ENCODE assay signal across 36 cellular contexts in the genomic region with DNA sequence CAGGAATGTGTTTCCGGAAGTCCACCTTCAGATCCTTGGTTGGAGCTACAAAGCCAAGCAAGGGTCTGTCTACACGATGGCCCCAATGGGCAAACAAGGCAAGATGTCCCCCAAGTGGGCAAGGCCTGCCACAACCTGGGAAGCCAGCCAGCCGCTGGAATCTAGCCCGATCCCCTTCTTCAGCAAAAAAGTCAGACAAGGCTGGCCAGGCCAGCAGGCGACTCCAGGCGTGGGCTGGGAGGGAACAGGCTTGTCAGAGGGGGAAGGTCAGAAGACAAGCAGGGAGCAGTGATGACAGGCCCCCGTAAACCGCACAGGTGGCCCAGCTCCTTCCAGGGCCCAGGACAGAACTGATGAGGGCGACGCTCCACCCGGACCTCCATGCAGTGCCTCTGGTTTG.
"Had no signal": no experiment of that assay in that cellular context is flagged by ENCODE, and none has a peak within 500 bp of the region (broad histone marks: within the 10 kb centered on the region; RNA-seq: fewer than 3 reads in every experiment).

No MANE protein-coding gene starts in this region.

- H3K4me3 Mint-ChIP-seq: activated CD4-positive, alpha-beta memory T cell treated with anti-CD3 and anti-CD28 coated beads, Interleukin-2, amount 10 ng/mL, durations not matched to agents 7 days and 5 days; activated CD4-positive, alpha-beta T cell treated with anti-CD3 and anti-CD28 coated beads for 36 hours; activated CD4-positive, alpha-beta T cell treated with anti-CD3 and anti-CD28 coated beads, Interleukin-2, amount 10 ng/mL, durations not matched to agents 7 days and 5 days; activated CD8-positive, alpha-beta T cell treated with anti-CD3 and anti-CD28 coated beads, Interleukin-2, amount 10 ng/mL, durations not matched to agents 7 days and 5 days; activated naive CD4-positive, alpha-beta T cell treated with anti-CD3 and anti-CD28 coated beads for 36 hours; activated naive CD8-positive, alpha-beta T cell treated with anti-CD3 and anti-CD28 coated beads for 36 hours; activated T-cell treated with anti-CD3 and anti-CD28 coated beads, Interleukin-2, amount 50 U/mL, for 4 hours; activated T-cell treated with anti-CD3 and anti-CD28 coated beads, Interleukin-2, amount 50 U/mL, for 72 hours; T-helper 1 cell treated with Interleukin-12 subunit alpha and Interleukin-12 subunit beta and Interleukin-4 antibody, amounts not matched to agents 30 μg/mL and 1 μg/mL, for 36 hours; T-helper 2 cell treated with Interferon-gamma antibody and Interleukin-4, amounts not matched to agents 5 μg/mL and 100 μg/mL, for 36 hours; WTC11 had no signal

- H3K9me3 Mint-ChIP-seq: activated CD4-positive, alpha-beta memory T cell treated with anti-CD3 and anti-CD28 coated beads, Interleukin-2, amount 10 ng/mL, durations not matched to agents 7 days and 5 days; activated CD4-positive, alpha-beta T cell treated with anti-CD3 and anti-CD28 coated beads, Interleukin-2, amount 10 ng/mL, durations not matched to agents 7 days and 5 days; activated naive CD4-positive, alpha-beta T cell treated with anti-CD3 and anti-CD28 coated beads for 36 hours; activated naive CD4-positive, alpha-beta T cell treated with anti-CD3 and anti-CD28 coated beads, Interleukin-2, amount 50 U/mL, for 72 hours; activated naive CD8-positive, alpha-beta T cell treated with anti-CD3 and anti-CD28 coated beads for 36 hours; activated T-cell treated with anti-CD3 and anti-CD28 coated beads, Interleukin-2, amount 50 U/mL, for 4 hours; activated T-cell treated with anti-CD3 and anti-CD28 coated beads, Interleukin-2, amount 50 U/mL, for 72 hours; activated T-helper 2 cell treated with anti-CD3 and anti-CD28 coated beads, Interferon-gamma antibody, Interleukin-2, Interleukin-4, amounts not matched to agents 10 μg/mL and 5 μg/mL and 100 μg/mL, durations not matched to agents 14 hours and 24 hours and 36 hours; T-helper 1 cell treated with Interleukin-12 subunit alpha and Interleukin-12 subunit beta and Interleukin-4 antibody, amounts not matched to agents 30 μg/mL and 1 μg/mL, for 36 hours; T-helper 2 cell treated with Interferon-gamma antibody and Interleukin-4, amounts not matched to agents 5 μg/mL and 100 μg/mL, for 36 hours; WTC11 had no signal

- H3K27ac Mint-ChIP-seq: activated CD4-positive, alpha-beta memory T cell treated with anti-CD3 and anti-CD28 coated beads, Interleukin-2, amount 10 ng/mL, durations not matched to agents 7 days and 5 days; activated CD4-positive, alpha-beta T cell treated with anti-CD3 and anti-CD28 coated beads for 36 hours; activated CD4-positive, alpha-beta T cell treated with anti-CD3 and anti-CD28 coated beads, Interleukin-2, amount 10 ng/mL, durations not matched to agents 7 days and 5 days; activated CD8-positive, alpha-beta T cell treated with anti-CD3 and anti-CD28 coated beads, Interleukin-2, amount 10 ng/mL, durations not matched to agents 7 days and 5 days; activated naive CD4-positive, alpha-beta T cell treated with anti-CD3 and anti-CD28 coated beads for 36 hours; activated naive CD4-positive, alpha-beta T cell treated with anti-CD3 and anti-CD28 coated beads, Interleukin-2, amount 50 U/mL, for 72 hours; activated naive CD8-positive, alpha-beta T cell treated with anti-CD3 and anti-CD28 coated beads for 36 hours; activated T-cell treated with anti-CD3 and anti-CD28 coated beads, Interleukin-2, amount 50 U/mL, for 72 hours; activated T-helper 2 cell treated with anti-CD3 and anti-CD28 coated beads, Interferon-gamma antibody, Interleukin-2, Interleukin-4, amounts not matched to agents 10 μg/mL and 5 μg/mL and 100 μg/mL, durations not matched to agents 14 hours and 24 hours and 36 hours; T-helper 1 cell treated with Interleukin-12 subunit alpha and Interleukin-12 subunit beta and Interleukin-4 antibody, amounts not matched to agents 30 μg/mL and 1 μg/mL, for 36 hours; T-helper 2 cell treated with Interferon-gamma antibody and Interleukin-4, amounts not matched to agents 5 μg/mL and 100 μg/mL, for 36 hours; WTC11 had no signal

- H3K27me3 Mint-ChIP-seq: activated CD4-positive, alpha-beta T cell treated with anti-CD3 and anti-CD28 coated beads for 36 hours had no signal

- H3K4me3 ChIP-seq: adrenal gland, body of pancreas, breast epithelium had no signal

- H3K4me1 ChIP-seq: adrenal gland, body of pancreas, breast epithelium had no signal

- H3K9me3 ChIP-seq: adrenal gland, body of pancreas, breast epithelium had no signal

- H3K27ac ChIP-seq: adrenal gland, body of pancreas, brain microvascular endothelial cell, breast epithelium, VCaP had no signal

- H3K27me3 ChIP-seq: adrenal gland, body of pancreas, brain microvascular endothelial cell had no signal

- H3K36me3 ChIP-seq: adrenal gland, brain microvascular endothelial cell, breast epithelium had no signal

- ATAC-seq: activated CD4-positive, alpha-beta T cell treated with anti-CD3 and anti-CD28 coated beads for 36 hours; activated CD4-positive, CD25-positive, alpha-beta regulatory T cell treated with anti-CD3 and anti-CD28 coated beads, Interleukin-2, amount 50 U/mL, for 24 hours; activated CD8-positive, alpha-beta T cell treated with anti-CD3 and anti-CD28 coated beads, Interleukin-2, amount 10 ng/mL, durations not matched to agents 7 days and 5 days; activated naive CD4-positive, alpha-beta T cell treated with anti-CD3 and anti-CD28 coated beads, Interleukin-2, amount 50 U/mL, for 72 hours; activated T-cell treated with anti-CD3 and anti-CD28 coated beads, Interleukin-2, amount 50 U/mL, for 4 hours; activated T-cell treated with anti-CD3 and anti-CD28 coated beads, Interleukin-2, amount 50 U/mL, for 72 hours; body of pancreas; WTC11 had no signal

- DNase-seq: activated CD4-positive, alpha-beta memory T cell treated with anti-CD3 and anti-CD28 coated beads, Interleukin-2, amount 10 ng/mL, durations not matched to agents 7 days and 5 days; activated CD4-positive, alpha-beta T cell treated with anti-CD3 and anti-CD28 coated beads for 1 hour; activated CD4-positive, alpha-beta T cell treated with anti-CD3 and anti-CD28 coated beads for 36 hours; activated CD4-positive, alpha-beta T cell treated with anti-CD3 and anti-CD28 coated beads for 48 hours; activated CD4-positive, alpha-beta T cell treated with anti-CD3 and anti-CD28 coated beads, Interleukin-2, amount 10 ng/mL, durations not matched to agents 7 days and 5 days; activated CD4-positive, alpha-beta T cell treated with anti-CD3 and anti-CD28 coated beads, Interleukin-2, amount 50 U/mL, for 48 hours; activated CD4-positive, CD25-positive, alpha-beta regulatory T cell; activated CD8-positive, alpha-beta memory T cell treated with anti-CD3 and anti-CD28 coated beads for 24 hours; activated CD8-positive, alpha-beta memory T cell treated with anti-CD3 and anti-CD28 coated beads, Interleukin-2, amount 50 U/mL, for 4 hours; activated CD8-positive, alpha-beta T cell treated with anti-CD3 and anti-CD28 coated beads, Interleukin-2, amount 10 ng/mL, durations not matched to agents 7 days and 5 days; activated effector memory CD4-positive, alpha-beta T cell treated with Interleukin-2 at 50 U/mL for 16 hours; activated gamma-delta T cell treated with Interleukin-2 at 50 U/mL for 16 hours; activated naive CD4-positive, alpha-beta T cell; activated naive CD4-positive, alpha-beta T cell treated with anti-CD3 and anti-CD28 coated beads for 36 hours; activated naive CD4-positive, alpha-beta T cell treated with anti-CD3 and anti-CD28 coated beads, Interleukin-2, amount 50 U/mL, for 16 hours; activated naive CD8-positive, alpha-beta T cell treated with anti-CD3 and anti-CD28 coated beads for 36 hours; activated T-cell treated with anti-CD3 and anti-CD28 coated beads for 4 hours; activated T-cell treated with anti-CD3 and anti-CD28 coated beads, Interleukin-2, amount 50 U/mL, for 1 hour; activated T-cell treated with anti-CD3 and anti-CD28 coated beads, Interleukin-2, amount 50 U/mL, for 4 hours; activated T-cell treated with anti-CD3 and anti-CD28 coated beads, Interleukin-2, amount 50 U/mL, for 72 hours; adrenal gland; amniotic stem cell; body of pancreas; brain microvascular endothelial cell; central memory CD4-positive, alpha-beta T cell; T-helper 1 cell; T-helper 2 cell; T-helper 9 cell had no signal

- H3K36me3 Mint-ChIP-seq: activated naive CD4-positive, alpha-beta T cell treated with anti-CD3 and anti-CD28 coated beads, Interleukin-2, amount 50 U/mL, for 72 hours; activated naive CD8-positive, alpha-beta T cell treated with anti-CD3 and anti-CD28 coated beads for 36 hours; WTC11 had no signal
